Comparison of ENCODE assay signal across 2 cellular contexts in genomic region chr2:237012577-237013237, GRCh38.
TF ChIP-seq lines count a peak whose summit lies in the region.

No MANE protein-coding gene starts in this region.

TF ChIP-seq in H1, 55 proteins besides CTCF, POLR2A, EP300 and RAD21:
- TF ChIP-seq YY1 (IDR thresholded peaks at IDR 0.05; ENCODE audit: low read depth, low read length) (no peak), HDAC2 (IDR thresholded peaks at IDR 0.05; ENCODE audit: borderline replicate concordance in 1 of 2, low read depth in 2 of 2, low read length in 2 of 2) (no peak), KDM1A (IDR thresholded peaks at IDR 0.05; ENCODE audit: borderline replicate concordance, low read length) (no peak), CBX8 (IDR thresholded peaks at IDR 0.05; ENCODE audit: borderline replicate concordance, low read depth, low read length) (no peak), POU5F1 (IDR thresholded peaks at IDR 0.05; ENCODE audit: low read depth, low read length) (no peak), CHD2 (IDR thresholded peaks at IDR 0.05; ENCODE audit: low read length) (no peak), BACH1 (IDR thresholded peaks at IDR 0.05; ENCODE audit: low read length) (no peak), EGR1 (IDR thresholded peaks at IDR 0.05; ENCODE audit: borderline replicate concordance, low read depth, low read length) (no peak), MAX (IDR thresholded peaks at IDR 0.05) (no peak), RFX5 (IDR thresholded peaks at IDR 0.05; ENCODE audit: borderline replicate concordance, low read depth, low read length) (no peak), ATF2 (IDR thresholded peaks at IDR 0.05; ENCODE audit: low read length) (no peak), TAF7 (optimal IDR thresholded peaks at IDR 0.05; ENCODE audit: borderline replicate concordance, low read depth, low read length) (no peak), NANOG (IDR thresholded peaks at IDR 0.05; ENCODE audit: insufficient read depth, low read depth, low read length, poor library complexity, severe bottlenecking) (no peak), FOSL1 (IDR thresholded peaks at IDR 0.05; ENCODE audit: insufficient read depth, low read depth, low read length) (no peak), MAFK (IDR thresholded peaks at IDR 0.05; ENCODE audit: low read depth, low read length) (no peak), SIN3A (conservative IDR thresholded peaks at IDR 0.05 in 1 of 2, IDR thresholded peaks at IDR 0.05 in 1 of 2; ENCODE audit: low read depth in 1 of 2, low read length in 2 of 2) (no peak), ZNF274 (IDR thresholded peaks at IDR 0.05; ENCODE audit: borderline replicate concordance, extremely low read depth, low read length) (no peak), CHD1 (IDR thresholded peaks at IDR 0.05; ENCODE audit: low read depth, low read length) (no peak), RBBP5 (IDR thresholded peaks at IDR 0.05; ENCODE audit: borderline replicate concordance, low read depth, low read length) (no peak), JUND (IDR thresholded peaks at IDR 0.05; ENCODE audit: low read length) (no peak)

TF ChIP-seq in SK-N-SH, 30 proteins besides CTCF, POLR2A, EP300 and RAD21:
- no peak for TF ChIP-seq REST (IDR thresholded peaks at IDR 0.05; ENCODE audit: low read depth, low read length)
- TF ChIP-seq GABPA (IDR thresholded peaks at IDR 0.05; ENCODE audit: low read depth): no peak
- no peak for TF ChIP-seq JUND (IDR thresholded peaks at IDR 0.05)
- no peak for TF ChIP-seq FOXM1 (IDR thresholded peaks at IDR 0.05; ENCODE audit: low read depth)
- no peak for TF ChIP-seq RFX5 (IDR thresholded peaks at IDR 0.05; ENCODE audit: low read length)
- TF ChIP-seq SIN3A (IDR thresholded peaks at IDR 0.05; ENCODE audit: borderline replicate concordance, low read depth, low read length): no peak
- TF ChIP-seq USF2 (IDR thresholded peaks at IDR 0.05; ENCODE audit: borderline replicate concordance, low read depth, low read length): no peak
- no peak for TF ChIP-seq PBX3 (IDR thresholded peaks at IDR 0.05)
- TF ChIP-seq TAF1 (IDR thresholded peaks at IDR 0.05; ENCODE audit: borderline replicate concordance, low read depth, low read length): no peak
- no peak for TF ChIP-seq FOXJ3 (CRISPR knock-in tag; IDR thresholded peaks at IDR 0.05)
- TF ChIP-seq USF1 (IDR thresholded peaks at IDR 0.05; ENCODE audit: borderline replicate concordance, low read depth): no peak
- no peak for TF ChIP-seq YY1 (IDR thresholded peaks at IDR 0.05; ENCODE audit: low read depth)
- TF ChIP-seq RXRA (IDR thresholded peaks at IDR 0.05; ENCODE audit: borderline replicate concordance, low read depth): no peak
